ENCODE assay signal across 25 cellular contexts in genomic region chr5:178982941-178983340, GRCh38. TPM values are rescaled to one million over a fixed set of nuclear protein-coding genes. Genes with fewer than 3 reads are reported as not detected.
"Had no signal": no experiment of that assay in that cellular context is flagged by ENCODE, and none has a peak within 500 bp of the region (broad histone marks: within the 10 kb centered on the region; RNA-seq: fewer than 3 reads in every experiment).

No MANE protein-coding gene starts in this region.

- FAIRE-seq: RCC 7860 had no signal

- H3K4me2 ChIP-seq: KMS-11 had no signal

- H3K36me3 ChIP-seq: SJSA1 had no signal

- H3K9ac ChIP-seq: KMS-11 had no signal

- H3K4me1 ChIP-seq: SJSA1 had no signal

- H3K4me3 ChIP-seq: SJSA1, SK-N-MC had no signal

- H3K27ac ChIP-seq: HL-60, KMS-11, SJSA1, SK-N-MC had no signal

- H3K27me3 ChIP-seq: SJSA1 had no signal

- DNase-seq: Kasumi-1, MM.1S, MV-4-11, NCI-H1048, NCI-H1105, NCI-H1417, NCI-H1436 treated with DMSO at 0.1 percent for 48 hours, NCI-H1694, NCI-H187 treated with DMSO at 0.1 percent for 48 hours, NCI-H2029 treated with DMSO at 0.1 percent for 48 hours, NCI-H2227 treated with DMSO at 0.1 percent for 48 hours, NCI-H524, NCI-H69, NCI-H774, Right ventricle myocardium superior, RPMI8226, SIG-M5 had no signal

RNA-seq across cellular contexts. Expression of gene GRM6, which starts 12.2 kb away (rescaled TPM):
- total RNA-seq: HT-29, M059J, NCI-H460, Right ventricle myocardium superior, SJSA1 had no signal

RNA-seq across cellular contexts. Expression of gene ZNF879, which starts 40.7 kb away (rescaled TPM):
- total RNA-seq: HT-29, SJSA1 had no signal

RNA-seq across cellular contexts. Expression of gene ZNF454, which starts 41.9 kb away (rescaled TPM):
- total RNA-seq: HT-29, NCI-H460, SJSA1 had no signal
